36 cellular contexts compared by ENCODE assay signal in genomic region chr9:134427153-134427782, GRCh38.
"Had no signal": no experiment of that assay in that cellular context is flagged by ENCODE, and none has a peak within 500 bp of the region (broad histone marks: within the 10 kb centered on the region; RNA-seq: fewer than 3 reads in every experiment).

No MANE protein-coding gene starts in this region.

- H3K27me3 ChIP-seq: MG63 had no signal

- FAIRE-seq: bronchial epithelial cell, RCC 7860 had no signal

- H3K27ac ChIP-seq: PC-9, VCaP had no signal

- H3K4me3 ChIP-seq: MG63, PC-9 had no signal

- H3K9me3 ChIP-seq: MG63 had no signal

- DNase-seq: activated B cell treated with CpG ODN at 0.5 μM for 24 hours; activated CD4-positive, alpha-beta memory T cell treated with anti-CD3 and anti-CD28 coated beads, Interleukin-2, amount 10 ng/mL, durations not matched to agents 7 days and 5 days; activated CD4-positive, alpha-beta T cell treated with anti-CD3 and anti-CD28 coated beads for 4 hours; activated CD4-positive, alpha-beta T cell treated with anti-CD3 and anti-CD28 coated beads, Interleukin-2, amount 50 U/mL, for 1 hour; activated CD4-positive, CD25-positive, alpha-beta regulatory T cell treated with anti-CD3 and anti-CD28 coated beads, Interleukin-2, amount 50 U/mL, for 72 hours; activated CD8-positive, alpha-beta memory T cell treated with anti-CD3 and anti-CD28 coated beads for 24 hours; activated CD8-positive, alpha-beta memory T cell treated with anti-CD3 and anti-CD28 coated beads, Interleukin-2, amount 10 ng/mL, durations not matched to agents 7 days and 5 days; activated CD8-positive, alpha-beta memory T cell treated with anti-CD3 and anti-CD28 coated beads, Interleukin-2, amount 50 U/mL, for 48 hours; activated effector memory CD4-positive, alpha-beta T cell treated with Interleukin-2 at 50 U/mL for 16 hours; activated naive CD4-positive, alpha-beta T cell treated with anti-CD3 and anti-CD28 coated beads, Interleukin-2, amount 10 ng/mL, durations not matched to agents 7 days and 5 days; activated naive CD8-positive, alpha-beta T cell treated with anti-CD3 and anti-CD28 coated beads, Interleukin-2, amount 50 U/mL, for 24 hours; activated T-cell treated with anti-CD3 and anti-CD28 coated beads, Interleukin-2, amount 50 U/mL, for 48 hours; anterior cingulate cortex; caudate nucleus; cerebellar nuclear complex; Kasumi-1; MG63; NCI-H1048; NCI-H1105 treated with DMSO at 0.1 percent for 48 hours; NCI-H1436; NCI-H1694; NCI-H1930; NCI-H2081 treated with DMSO at 0.1 percent for 48 hours; NCI-H510A; NCI-H526; NCI-H748 treated with DMSO at 0.1 percent for 48 hours; NK-92 treated with Interleukin-12 subunit alpha and Interleukin-12 subunit beta, amount 100 ng/mL, for 24 hours; PC-9; Right ventricle myocardium superior; SW 1271; T-helper 1 cell; T-helper 2 cell; T-helper 9 cell had no signal

- H3K4me2 ChIP-seq: PC-9 had no signal

- H2AFZ ChIP-seq: PC-9 had no signal
